7 cellular contexts compared by ENCODE assay signal in the genomic region with DNA sequence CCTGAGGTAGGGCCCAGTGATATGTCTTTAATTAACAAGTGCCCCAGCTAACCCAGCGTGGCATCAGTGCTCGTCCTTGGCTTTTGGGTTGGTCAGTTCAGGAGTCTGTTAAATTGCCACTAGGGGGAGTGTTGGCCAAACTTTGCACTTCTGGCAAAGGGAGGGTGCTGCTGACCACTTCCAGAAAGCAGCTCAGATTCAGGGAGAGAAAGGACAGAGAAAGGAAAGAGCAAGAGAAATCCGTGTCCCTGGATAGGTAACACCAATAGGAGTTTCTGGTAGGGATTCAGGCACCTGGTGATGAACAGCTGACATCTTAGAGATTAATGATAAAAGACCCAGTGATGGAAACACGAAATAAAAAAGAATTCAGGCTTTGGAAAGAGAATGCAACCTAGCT.
A peak's percentile ranks its signal among the peaks of the same experiment; 100 is the strongest.
DNase-seq lines count a peak whose midpoint lies in the region; ATAC-seq and TF ChIP-seq lines count a peak whose summit lies in the region.

No MANE protein-coding gene starts in this region.

- intact Hi-C loops in left ventricle myocardium inferior (cut with micrococcal nuclease), result no loop called here

- ATAC-seq in HG03342 (IDR thresholded peaks at IDR 0.05; ENCODE audit: unreplicated experiment), result no peak

- H3K9me2 ChIP-seq in Loucy (replicated peaks; ENCODE audit: low read depth, low read length), result no peaks in the 10 kb centered on the region

- TF ChIP-seq CTCF in GM12874 (IDR thresholded peaks at IDR 0.05; ENCODE audit: insufficient read depth, low read depth, low read length) (peak; percentile 56; the same call in 1 of the 2 replicates), Loucy (conservative IDR thresholded peaks at IDR 0.05; ENCODE audit: low read length) (peak; percentile 90), WERI-Rb-1 (IDR thresholded peaks at IDR 0.05; ENCODE audit: low read depth, low read length) (peak; percentile 80), left ventricle myocardium inferior (IDR thresholded peaks at IDR 0.05; ENCODE audit: borderline replicate concordance) (peak; percentile 90)

- H3K27me3 ChIP-seq in Loucy (ENCODE audit: insufficient read depth, low read length, poor library complexity, severe bottlenecking) (no peaks in the 10 kb centered on the region), WERI-Rb-1 (ENCODE audit: insufficient read depth, low read depth, severe bottlenecking) (no peaks in the 10 kb centered on the region), left ventricle myocardium inferior (ENCODE audit: low read depth) (no peaks in the 10 kb centered on the region)

- H3K9ac ChIP-seq in Loucy (ENCODE audit: low read depth, low read length, poor library complexity, severe bottlenecking), result no peak overlapping the region

- H3K79me2 ChIP-seq in Loucy (ENCODE audit: insufficient read depth, low read length), result no peaks in the 10 kb centered on the region; the same call in 1 of the 2 replicates

- H3K36me3 ChIP-seq in Loucy (ENCODE audit: insufficient read depth, low read length) (no peaks in the 10 kb centered on the region), WERI-Rb-1 (no peaks in the 10 kb centered on the region), left ventricle myocardium inferior (no peaks in the 10 kb centered on the region)

- DNase-seq in WERI-Rb-1 (peak; percentile 65), left ventricle myocardium inferior (peak; percentile 35), retina (peak; percentile 58), DMS153 treated with DMSO at 0.1 percent for 48 hours (lab: John Stamatoyannopoulos, UW; ENCODE audit: unreplicated experiment) (no peak)

- no peaks in the 10 kb centered on the region for H3K9me3 ChIP-seq in Loucy (ENCODE audit: insufficient read depth, low read depth, low read length)
- H3K9me3 ChIP-seq in WERI-Rb-1 (ENCODE audit: severe bottlenecking), result no peaks in the 10 kb centered on the region
- no peaks in the 10 kb centered on the region for H3K9me3 ChIP-seq in left ventricle myocardium inferior (replicated peaks)

- no peaks in the 10 kb centered on the region for H3F3A ChIP-seq in Loucy (ENCODE audit: low read depth)

- no peak overlapping the region for H3K4me3 ChIP-seq in Loucy (ENCODE audit: low read length, poor library complexity, severe bottlenecking)
- H3K4me3 ChIP-seq in WERI-Rb-1 (ENCODE audit: low read depth, low read length), result no peak overlapping the region
- no peak overlapping the region for H3K4me3 ChIP-seq in left ventricle myocardium inferior

- no peak overlapping the region for H2AFZ ChIP-seq in Loucy (ENCODE audit: low read length)

- H4K20me1 ChIP-seq in Loucy (ENCODE audit: insufficient read depth, low read length, poor library complexity, severe bottlenecking), result peaks cover 13% of the 10 kb centered on the region

- peaks cover 31% of the 10 kb centered on the region for H3K4me1 ChIP-seq in Loucy (ENCODE audit: insufficient read depth, low read length, poor library complexity, severe bottlenecking)
- peaks cover 37% of the 10 kb centered on the region for H3K4me1 ChIP-seq in left ventricle myocardium inferior

- H3K4me2 ChIP-seq in Loucy (ENCODE audit: low read depth, low read length, poor library complexity, severe bottlenecking), result no peak overlapping the region

- H3K27ac ChIP-seq in WERI-Rb-1 (no peak overlapping the region), left ventricle myocardium inferior (replicated peaks) (peak overlapping the region; percentile 49)
